ENCODE assay signal across 8 cellular contexts in the genomic region with DNA sequence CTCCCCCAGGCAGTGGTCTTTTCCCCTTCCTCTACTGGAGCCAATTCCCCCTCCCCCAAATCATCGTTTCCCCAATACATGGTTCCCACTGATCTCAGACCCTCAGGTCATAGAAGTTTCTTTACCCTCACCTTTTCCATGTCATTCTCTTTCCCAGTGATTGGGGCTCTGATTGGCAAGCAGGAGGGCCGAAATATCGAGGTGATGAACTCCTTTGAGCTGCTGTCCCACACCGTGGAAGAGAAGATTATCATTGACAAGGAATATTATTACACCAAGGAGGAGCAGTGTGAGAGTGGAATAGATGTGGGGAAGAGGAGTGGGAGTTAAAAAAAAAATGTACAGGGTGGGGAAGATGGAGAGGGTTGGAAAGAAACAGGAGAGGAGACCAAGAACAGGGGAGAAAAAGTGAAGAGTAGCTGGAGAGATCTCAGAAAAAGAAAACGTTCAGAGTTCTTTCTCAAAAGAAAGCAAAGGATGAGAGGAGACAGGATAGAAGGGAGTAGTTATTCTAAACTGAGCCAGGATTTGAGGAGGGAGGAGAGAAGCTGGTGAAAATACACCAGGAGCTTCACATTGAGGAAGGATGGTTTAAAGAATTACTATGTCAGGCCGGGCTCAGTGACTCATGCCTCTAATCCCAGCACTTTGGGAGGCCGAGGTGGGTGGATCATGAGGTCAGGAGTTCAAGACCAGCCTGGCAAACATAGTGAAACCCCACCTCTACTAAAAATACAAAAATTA. TPM values are rescaled to one million over a fixed set of nuclear protein-coding genes. Genes with fewer than 3 reads are reported as not detected.
DNase-seq lines count a peak whose midpoint lies in the region; ATAC-seq and TF ChIP-seq lines count a peak whose summit lies in the region.

No MANE protein-coding gene starts in this region.

- H3K36me3 Mint-ChIP-seq in CD4-positive, alpha-beta T cell (ENCODE audit: low read depth): peaks cover 53% of the 10 kb centered on the region
- peaks cover 57% of the 10 kb centered on the region for H3K36me3 Mint-ChIP-seq in effector memory CD8-positive, alpha-beta T cell (ENCODE audit: insufficient read depth)

- peaks cover 46% of the 10 kb centered on the region for H3K36me3 ChIP-seq in NT2/D1 (ENCODE audit: insufficient read depth, insufficient read length, low read length)
- H3K36me3 ChIP-seq in neuron (ENCODE audit: insufficient read depth, low read length): peaks cover 44% of the 10 kb centered on the region

- H3K27me3 Mint-ChIP-seq in CD4-positive, alpha-beta T cell: no peaks in the 10 kb centered on the region
- no peaks in the 10 kb centered on the region for H3K27me3 Mint-ChIP-seq in effector memory CD8-positive, alpha-beta T cell

- no peaks in the 10 kb centered on the region for H3K9me3 Mint-ChIP-seq in CD4-positive, alpha-beta T cell
- H3K9me3 Mint-ChIP-seq in effector memory CD8-positive, alpha-beta T cell: no peaks in the 10 kb centered on the region

- H2AFZ ChIP-seq in neuron (ENCODE audit: low read depth, low read length): no peak overlapping the region

- intact Hi-C loops in CD4-positive, alpha-beta T cell (cut with DNase I, micrococcal nuclease): loop anchor here (1.0 to 10.0 kb wide), 3 partner anchors 11 to 945 kb away; a partner anchor contains a TSS

- H3K4me3 Mint-ChIP-seq in CD4-positive, alpha-beta T cell: peak overlapping the region; percentile 90
- peak overlapping the region; percentile 85 to 90 for H3K4me3 Mint-ChIP-seq in effector memory CD8-positive, alpha-beta T cell

- H3K4me1 ChIP-seq in NT2/D1 (ENCODE audit: insufficient read depth, insufficient read length) (peaks cover 2% of the 10 kb centered on the region), neuron (ENCODE audit: insufficient read depth, low read length) (peaks cover 6% of the 10 kb centered on the region)

- H3K4me3 ChIP-seq in NT2/D1 (ENCODE audit: insufficient read length, low read depth) (peak overlapping the region; percentile 89), neuron (ENCODE audit: low read length) (peak overlapping the region; percentile 81)

- peak overlapping the region; percentile 93 for H3K9ac ChIP-seq in NT2/D1 (ENCODE audit: insufficient read length, low read depth)

- H3K27ac ChIP-seq in CD4-positive, alpha-beta T cell (ENCODE audit: low read depth, low read length): peak overlapping the region; percentile 86

- peaks cover 25% of the 10 kb centered on the region for H3K4me1 Mint-ChIP-seq in CD4-positive, alpha-beta T cell (ENCODE audit: low read depth)
- peaks cover 11 to 16% of the 10 kb centered on the region in 2 donors for H3K4me1 Mint-ChIP-seq in effector memory CD8-positive, alpha-beta T cell (ENCODE audit: low read depth in 2 of 2)

- peak overlapping the region; percentile 91 for H3K27ac Mint-ChIP-seq in CD4-positive, alpha-beta T cell
- peak overlapping the region; percentile 90 to 92 for H3K27ac Mint-ChIP-seq in effector memory CD8-positive, alpha-beta T cell

- H3K27me3 ChIP-seq in CD4-positive, alpha-beta T cell (ENCODE audit: control insufficient read depth, insufficient read depth, low read length): no peaks in the 10 kb centered on the region
- H3K27me3 ChIP-seq in NT2/D1 (ENCODE audit: insufficient read depth, insufficient read length) (no peaks in the 10 kb centered on the region), neuron (ENCODE audit: insufficient read depth, low read length) (no peaks in the 10 kb centered on the region)

- ATAC-seq in CD4-positive, alpha-beta T cell (ENCODE audit: poor library complexity): no peak
- ATAC-seq in effector memory CD8-positive, alpha-beta T cell (replicated peaks): no peak
- ATAC-seq in GM21529 (IDR thresholded peaks at IDR 0.05; ENCODE audit: unreplicated experiment): no peak

- DNase-seq in CD4-positive, alpha-beta T cell: no peak
- DNase-seq in NT2/D1 (ENCODE audit: low read depth, low spot score): no peak
- no peak for DNase-seq in effector memory CD8-positive, alpha-beta T cell
- no peak for DNase-seq in NCI-H748 treated with DMSO at 0.1 percent for 48 hours (lab: John Stamatoyannopoulos, UW)
- DNase-seq in NCI-H345 (lab: John Stamatoyannopoulos, UW): no peak
- DNase-seq in midbrain (lab: John Stamatoyannopoulos, UW): no peak

- POLR2A ChIA-PET in CD4-positive, alpha-beta T cell (lab: Charles Lee): interaction anchor here (0.7 to 3.7 kb wide), 7 partner anchors 8 to 88 kb away, joined by 3 to 46 read pairs (median 3); a partner anchor contains a TSS

- no peak for TF ChIP-seq CTCF in CD4-positive, alpha-beta T cell (IDR thresholded peaks at IDR 0.05)

- no peaks in the 10 kb centered on the region for H3K9me3 ChIP-seq in CD4-positive, alpha-beta T cell (ENCODE audit: control insufficient read depth, low read length)
- H3K9me3 ChIP-seq in NT2/D1 (ENCODE audit: insufficient read depth, low read length) (no peaks in the 10 kb centered on the region), neuron (ENCODE audit: low read length) (no peaks in the 10 kb centered on the region)

- CTCF ChIA-PET in CD4-positive, alpha-beta T cell (lab: Charles Lee): interaction anchor here (1.3 to 1.6 kb wide), 2 partner anchors 9 to 41 kb away, joined by 3 to 5 read pairs; no protein-coding TSS in a partner anchor

RNA-seq across cellular contexts. Expression of a gene that starts 0.9 kb away (rescaled TPM):
- 10 to 100 TPM; 79.0 to 83.9 TPM for total RNA-seq in CD4-positive, alpha-beta T cell

RNA-seq across cellular contexts. Expression of a gene that starts 8.1 kb away (rescaled TPM):
- total RNA-seq in CD4-positive, alpha-beta T cell: 10 to 100 TPM; 38.3 to 40.3 TPM

RNA-seq across cellular contexts. Expression of a gene that starts 11.6 kb away (rescaled TPM):
- total RNA-seq in CD4-positive, alpha-beta T cell: 10 to 100 TPM; 54.5 to 56.0 TPM

RNA-seq across cellular contexts. Expression of a gene that starts 11.8 kb away (rescaled TPM):
- 1 to 10 TPM; 2.8 to 4.0 TPM for total RNA-seq in CD4-positive, alpha-beta T cell

RNA-seq across cellular contexts. Expression of a gene that starts 29.5 kb away (rescaled TPM):
- total RNA-seq in CD4-positive, alpha-beta T cell: 10 to 100 TPM; 34.8 to 37.4 TPM
